ENCODE assay signal across 15 cellular contexts in the genomic region with DNA sequence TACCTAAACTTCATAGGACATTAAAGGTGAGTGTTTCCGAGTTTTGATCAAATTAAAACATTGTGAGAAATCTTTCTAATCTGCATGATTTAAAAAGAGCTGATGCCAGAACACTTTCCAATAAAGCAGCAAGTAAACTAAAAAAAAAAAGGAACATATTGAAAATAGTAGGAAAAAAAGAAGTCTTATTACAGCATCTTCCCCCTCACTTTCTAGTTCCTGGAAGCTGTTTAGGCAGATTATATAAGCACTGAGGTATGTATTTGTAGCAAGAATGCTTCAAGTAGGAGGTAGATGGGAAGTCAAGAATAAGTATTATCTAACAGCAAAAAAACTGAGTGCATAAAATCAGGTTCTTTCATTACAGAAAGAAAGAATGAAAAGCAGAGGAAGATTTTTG. TPM values are rescaled to one million over a fixed set of nuclear protein-coding genes. Genes with fewer than 3 reads are reported as not detected.
DNase-seq lines count a peak whose midpoint lies in the region; ATAC-seq, FAIRE-seq and TF ChIP-seq lines count a peak whose summit lies in the region.
"Had no signal": no experiment of that assay in that cellular context is flagged by ENCODE, and none has a peak within 500 bp of the region (broad histone marks: within the 10 kb centered on the region; RNA-seq: fewer than 3 reads in every experiment).

No MANE protein-coding gene starts in this region.

- no peaks in the 10 kb centered on the region for H3K9me3 Mint-ChIP-seq in activated CD8-positive, alpha-beta T cell treated with anti-CD3 and anti-CD28 coated beads, Interleukin-2, amount 10 ng/mL, durations not matched to agents 7 days and 5 days (ENCODE audit: insufficient read depth)
- no peaks in the 10 kb centered on the region for H3K9me3 Mint-ChIP-seq in activated CD8-positive, alpha-beta T cell treated with anti-CD3 and anti-CD28 coated beads for 36 hours
- H3K9me3 Mint-ChIP-seq: CD4-positive, alpha-beta memory T cell had no signal

- POLR2A ChIA-PET in activated CD8-positive, alpha-beta T cell treated with anti-CD3 and anti-CD28 coated beads, Interleukin-2, amount 10 ng/mL, durations not matched to agents 7 days and 5 days (lab: Charles Lee), result no interaction called here
- POLR2A ChIA-PET in activated CD8-positive, alpha-beta T cell treated with anti-CD3 and anti-CD28 coated beads for 36 hours (lab: Charles Lee), result no interaction called here

- H3K36me3 Mint-ChIP-seq in activated CD8-positive, alpha-beta T cell treated with anti-CD3 and anti-CD28 coated beads, Interleukin-2, amount 10 ng/mL, durations not matched to agents 7 days and 5 days (ENCODE audit: low read depth), result peaks cover 64% of the 10 kb centered on the region
- peaks cover 45% of the 10 kb centered on the region for H3K36me3 Mint-ChIP-seq in activated CD8-positive, alpha-beta T cell treated with anti-CD3 and anti-CD28 coated beads for 36 hours (ENCODE audit: low read depth)

- intact Hi-C loops in activated CD8-positive, alpha-beta T cell treated with anti-CD3 and anti-CD28 coated beads for 36 hours (cut with micrococcal nuclease), result no loop called here

- no peak for DNase-seq in activated CD8-positive, alpha-beta T cell treated with anti-CD3 and anti-CD28 coated beads, Interleukin-2, amount 10 ng/mL, durations not matched to agents 7 days and 5 days
- DNase-seq in activated CD8-positive, alpha-beta T cell treated with anti-CD3 and anti-CD28 coated beads for 36 hours, result no peak
- peak; percentile 51 for DNase-seq in inferior parietal cortex (ENCODE audit: extremely low spot score)
- DNase-seq: C1 segment of cervical spinal cord; CD4-positive, alpha-beta memory T cell; DMS79 had no signal

- H3K4me3 Mint-ChIP-seq in activated CD8-positive, alpha-beta T cell treated with anti-CD3 and anti-CD28 coated beads, Interleukin-2, amount 10 ng/mL, durations not matched to agents 7 days and 5 days, result no peak overlapping the region
- H3K4me3 Mint-ChIP-seq in activated CD8-positive, alpha-beta T cell treated with anti-CD3 and anti-CD28 coated beads for 36 hours, result no peak overlapping the region
- H3K4me3 Mint-ChIP-seq: B cell; CD4-positive, alpha-beta memory T cell had no signal

- no peaks in the 10 kb centered on the region for H3K27me3 Mint-ChIP-seq in activated CD8-positive, alpha-beta T cell treated with anti-CD3 and anti-CD28 coated beads, Interleukin-2, amount 10 ng/mL, durations not matched to agents 7 days and 5 days (ENCODE audit: low read depth)
- no peaks in the 10 kb centered on the region for H3K27me3 Mint-ChIP-seq in activated CD8-positive, alpha-beta T cell treated with anti-CD3 and anti-CD28 coated beads for 36 hours
- H3K27me3 Mint-ChIP-seq: B cell; CD4-positive, alpha-beta memory T cell had no signal

- no peak for ATAC-seq in activated CD8-positive, alpha-beta T cell treated with anti-CD3 and anti-CD28 coated beads, Interleukin-2, amount 10 ng/mL, durations not matched to agents 7 days and 5 days
- no peak for ATAC-seq in activated CD8-positive, alpha-beta T cell treated with anti-CD3 and anti-CD28 coated beads for 36 hours
- ATAC-seq in HG02763 (IDR thresholded peaks at IDR 0.05; ENCODE audit: unreplicated experiment) (no peak), GM21786 (IDR thresholded peaks at IDR 0.05; ENCODE audit: unreplicated experiment) (no peak)
- ATAC-seq: HepG2 had no signal

- no peak for TF ChIP-seq CTCF in activated CD8-positive, alpha-beta T cell treated with anti-CD3 and anti-CD28 coated beads for 36 hours (IDR thresholded peaks at IDR 0.05)
- no peak for TF ChIP-seq CTCF in VCaP (conservative IDR thresholded peaks at IDR 0.05)

- FAIRE-seq in G401.6 (lab: Jason Lieb, UNC), result peak; percentile 54
- FAIRE-seq: A204.1, GM12891, H1, HepG2 had no signal

- H3K27ac Mint-ChIP-seq in activated CD8-positive, alpha-beta T cell treated with anti-CD3 and anti-CD28 coated beads, Interleukin-2, amount 10 ng/mL, durations not matched to agents 7 days and 5 days, result peak overlapping the region; percentile 49
- H3K27ac Mint-ChIP-seq in activated CD8-positive, alpha-beta T cell treated with anti-CD3 and anti-CD28 coated beads for 36 hours, result no peak overlapping the region
- H3K27ac Mint-ChIP-seq: B cell had no signal

- CTCF ChIA-PET in activated CD8-positive, alpha-beta T cell treated with anti-CD3 and anti-CD28 coated beads, Interleukin-2, amount 10 ng/mL, durations not matched to agents 7 days and 5 days (lab: Charles Lee), result interaction anchor here (0.9 kb wide), 1 partner anchor 35 kb away, joined by 3 read pairs; no protein-coding TSS in a partner anchor
- CTCF ChIA-PET in activated CD8-positive, alpha-beta T cell treated with anti-CD3 and anti-CD28 coated beads for 36 hours (lab: Charles Lee), result interaction anchor here (0.6 kb wide), 1 partner anchor 60 kb away, joined by 3 read pairs; no protein-coding TSS in a partner anchor

- peak overlapping the region; percentile 33 for H3K27ac ChIP-seq in VCaP

- H3K4me1 Mint-ChIP-seq in activated CD8-positive, alpha-beta T cell treated with anti-CD3 and anti-CD28 coated beads, Interleukin-2, amount 10 ng/mL, durations not matched to agents 7 days and 5 days (ENCODE audit: low read depth), result no peaks in the 10 kb centered on the region
- no peaks in the 10 kb centered on the region for H3K4me1 Mint-ChIP-seq in activated CD8-positive, alpha-beta T cell treated with anti-CD3 and anti-CD28 coated beads for 36 hours (ENCODE audit: low read depth)
- H3K4me1 Mint-ChIP-seq: B cell; CD4-positive, alpha-beta memory T cell had no signal

RNA-seq across cellular contexts. Expression of a gene that starts 45.8 kb away (rescaled TPM):
- total RNA-seq in activated CD8-positive, alpha-beta T cell treated with anti-CD3 and anti-CD28 coated beads, Interleukin-2, amount 10 ng/mL, durations not matched to agents 7 days and 5 days, result 100 to 1,000 TPM; 198 to 200 TPM
- total RNA-seq in activated CD8-positive, alpha-beta T cell treated with anti-CD3 and anti-CD28 coated beads for 36 hours, result 100 to 1,000 TPM; 187 to 202 TPM

RNA-seq across cellular contexts. Expression of a gene that starts 57.5 kb away (rescaled TPM):
- 10 to 100 TPM; 85.3 to 88.2 TPM for total RNA-seq in activated CD8-positive, alpha-beta T cell treated with anti-CD3 and anti-CD28 coated beads, Interleukin-2, amount 10 ng/mL, durations not matched to agents 7 days and 5 days
- total RNA-seq in activated CD8-positive, alpha-beta T cell treated with anti-CD3 and anti-CD28 coated beads for 36 hours, result 100 to 1,000 TPM; 104 to 105 TPM
